Comparison of ENCODE assay signal across 1 cellular context in genomic region chr7:84162584-84162983, GRCh38.
TF ChIP-seq lines count a peak whose summit lies in the region.

No MANE protein-coding gene starts in this region.

TF ChIP-seq in WTC11, 78 proteins besides CTCF, POLR2A, EP300 and RAD21 (continued from another document):
- TF ChIP-seq AFF4 (CRISPR knock-in tag; IDR thresholded peaks at IDR 0.05; ENCODE audit: borderline replicate concordance), result no peak
- TF ChIP-seq ZNF425 (CRISPR knock-in tag; conservative IDR thresholded peaks at IDR 0.05), result no peak
- TF ChIP-seq SOX15 (CRISPR knock-in tag; IDR thresholded peaks at IDR 0.05), result no peak
- TF ChIP-seq NR3C1 (CRISPR knock-in tag; conservative IDR thresholded peaks at IDR 0.05; ENCODE audit: low read depth), result no peak
- TF ChIP-seq OVOL2 (CRISPR knock-in tag; IDR thresholded peaks at IDR 0.05; ENCODE audit: borderline replicate concordance), result no peak
- no peak for TF ChIP-seq ZNF512 (CRISPR knock-in tag; IDR thresholded peaks at IDR 0.05; ENCODE audit: borderline replicate concordance)
- no peak for TF ChIP-seq FOXJ3 (CRISPR knock-in tag; IDR thresholded peaks at IDR 0.05; ENCODE audit: borderline replicate concordance)
- TF ChIP-seq GTF2I (CRISPR knock-in tag; conservative IDR thresholded peaks at IDR 0.05), result no peak
- TF ChIP-seq PREB (CRISPR knock-in tag; IDR thresholded peaks at IDR 0.05; ENCODE audit: borderline replicate concordance), result no peak
- no peak for TF ChIP-seq ATF2 (CRISPR knock-in tag; IDR thresholded peaks at IDR 0.05; ENCODE audit: borderline replicate concordance, low read depth)
- TF ChIP-seq ZBTB21 (CRISPR knock-in tag; IDR thresholded peaks at IDR 0.05; ENCODE audit: borderline replicate concordance), result no peak
